Comparison of ENCODE assay signal across 8 cellular contexts in genomic region chr11:33857924-33858323, GRCh38. TPM values are rescaled to one million over a fixed set of nuclear protein-coding genes. Genes with fewer than 3 reads are reported as not detected.
DNase-seq lines count a peak whose midpoint lies in the region; ATAC-seq and TF ChIP-seq lines count a peak whose summit lies in the region.

No MANE protein-coding gene starts in this region.

- H3K27ac ChIP-seq in KMS-11, result no peak overlapping the region
- no peak overlapping the region for H3K27ac ChIP-seq in Panc1 (ENCODE audit: low read length)

- peak; percentile 64 for ATAC-seq in GM18909 (IDR thresholded peaks at IDR 0.05; ENCODE audit: poor library complexity, unreplicated experiment)
- peak; percentile 91 for ATAC-seq in Panc1

- H2AFZ ChIP-seq in KMS-11 (ENCODE audit: low read depth), result 0 out of 2 replicates have a peak overlapping the region, but pooled peaks have one; percentile 7

- TF ChIP-seq CTCF in KMS-11 (conservative IDR thresholded peaks at IDR 0.05; ENCODE audit: low read depth, low read length) (peak; percentile 95), Panc1 (IDR thresholded peaks at IDR 0.05) (peak; percentile 93), fibroblast of pulmonary artery (IDR thresholded peaks at IDR 0.05; ENCODE audit: low read length, missing control alignments) (peak; percentile 91)

- H3K27me3 ChIP-seq in KMS-11 (ENCODE audit: insufficient read depth, low read depth) (no peaks in the 10 kb centered on the region), Panc1 (ENCODE audit: control insufficient read depth, insufficient read depth, low read length) (peaks cover 20% of the 10 kb centered on the region)

- in situ Hi-C loops in Panc1 (cut with HindIII; ENCODE audit: low pct_unique_long_range_greater_than_20kb, low sequenced_read_pairs), result no loop called here

- no peak overlapping the region for H3K4me3 ChIP-seq in KMS-11 (IDR thresholded peaks at IDR 0.05; ENCODE audit: insufficient read depth, low read depth, low read length)
- no peak overlapping the region for H3K4me3 ChIP-seq in Panc1 (ENCODE audit: low read depth in 2 of 2, low read length in 2 of 2)
- H3K4me3 ChIP-seq in fibroblast of pulmonary artery (replicated peaks; ENCODE audit: low read depth, low read length), result no peak overlapping the region

- no peaks in the 10 kb centered on the region for H3K9me3 ChIP-seq in Panc1 (ENCODE audit: control insufficient read depth, insufficient read depth, low read depth, low read length)

- CTCF ChIA-PET in Panc1 (lab: Charles Lee), result interaction anchor here (0.6 to 1.9 kb wide), 3 partner anchors 14 to 187 kb away, joined by 3 to 12 read pairs (median 4); no protein-coding TSS in a partner anchor

- BruUV-seq in Panc1 (replicated peaks; lab: Mats Ljungman, UMichigan), result no TSS peak

- DNase-seq in AG08395 (ENCODE audit: low spot score) (peak; percentile 72), Panc1 (ENCODE audit: low read depth, low spot score) (peak; percentile 20), fibroblast of pulmonary artery (ENCODE audit: low read depth) (peak; percentile 79), non-pigmented ciliary epithelial cell (ENCODE audit: low read depth) (peak; percentile 28), superior temporal gyrus (ENCODE audit: extremely low spot score) (peak; percentile 87)
- DNase-seq in activated T-cell treated with anti-CD3 and anti-CD28 coated beads, Interleukin-2, amount 50 U/mL, for 48 hours, result peak; percentile 84

- POLR2A ChIA-PET in Panc1 (lab: Charles Lee), result no interaction called here

- no peaks in the 10 kb centered on the region for H4K20me1 ChIP-seq in KMS-11 (ENCODE audit: insufficient read depth)

- no peaks in the 10 kb centered on the region for H3K79me2 ChIP-seq in KMS-11 (ENCODE audit: insufficient read depth, low read depth)

- peaks cover 7% of the 10 kb centered on the region for H3K4me1 ChIP-seq in KMS-11 (ENCODE audit: low read depth, poor library complexity, severe bottlenecking)
- H3K4me1 ChIP-seq in Panc1 (ENCODE audit: control insufficient read depth, insufficient read depth, low read length), result no peaks in the 10 kb centered on the region

- H3K36me3 ChIP-seq in KMS-11 (ENCODE audit: insufficient read depth) (no peaks in the 10 kb centered on the region), Panc1 (ENCODE audit: control insufficient read depth, insufficient read depth, low read length) (no peaks in the 10 kb centered on the region)

- no peak overlapping the region for H3K9ac ChIP-seq in KMS-11

- intact Hi-C loops in Panc1 (cut with micrococcal nuclease; ENCODE audit: unreplicated experiment), result loop anchor here (1.0 kb wide), 1 partner anchor 113 kb away; no protein-coding TSS in a partner anchor

- no peak overlapping the region for H3K4me2 ChIP-seq in KMS-11

RNA-seq across cellular contexts. Expression of gene LMO2, which starts 34.0 kb away (rescaled TPM):
- 0.64 TPM for total RNA-seq in Panc1 (2021; ENCODE audit: unreplicated experiment)
- 0.40 TPM for polyA plus RNA-seq in Panc1 (2012; ENCODE audit: insufficient read length)

Comparison
In these comparisons a context has a peak if more than half of its experiments do, and no peak if none do; other contexts are left out.
1. DNase-seq: peak in every context shown above with its lines; median percentile 87 in superior temporal gyrus; 84 in activated T-cell treated with anti-CD3 and anti-CD28 coated beads, Interleukin-2, amount 50 U/mL, for 48 hours; 79 in fibroblast of pulmonary artery; 72 in AG08395; 28 in non-pigmented ciliary epithelial cell; 20 in Panc1.